ENCODE assay signal across 8 cellular contexts in the genomic region with DNA sequence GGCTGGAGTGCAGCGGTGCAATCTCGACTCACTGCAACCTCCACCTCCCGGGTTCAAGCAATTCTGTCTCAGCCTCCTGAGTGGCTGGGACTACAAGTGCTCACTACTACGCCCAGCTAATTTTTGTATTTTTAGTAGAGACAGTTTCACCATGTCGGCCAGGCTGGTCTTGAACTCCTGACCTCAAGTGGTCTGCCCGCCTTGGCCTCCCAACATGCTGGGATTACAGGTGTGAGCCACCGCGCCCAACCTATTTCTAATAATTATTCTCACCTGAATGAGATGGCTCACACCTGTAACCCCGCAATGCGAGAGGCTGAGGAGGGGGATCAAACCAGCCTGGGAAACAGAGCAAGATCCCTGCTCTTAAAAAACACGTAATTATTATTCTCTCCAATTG. TPM values are rescaled to one million over a fixed set of nuclear protein-coding genes. Genes with fewer than 3 reads are reported as not detected.
DNase-seq lines count a peak whose midpoint lies in the region; ATAC-seq and TF ChIP-seq lines count a peak whose summit lies in the region.
"Not testable (repeated sequence)": the region's sequence is repeated elsewhere in the genome, so short reads cannot be mapped to it uniquely, and the experiment has no call there.

No MANE protein-coding gene starts in this region.

- WGBS in hepatocyte (ENCODE audit: low lambda C conversion rate, missing lambda C conversion rate), result 95% methylated on average over 11 of the region's 11 CpGs

- H3F3A ChIP-seq in SU-DHL-6 (ENCODE audit: insufficient read depth), result not testable (repeated sequence)

- not testable (repeated sequence) for H3K4me1 ChIP-seq in HUES48 (ENCODE audit: control insufficient read depth, insufficient read depth, low read length); effector memory CD4-positive, alpha-beta T cell (ENCODE audit: control insufficient read depth, insufficient read depth, low read length, poor library complexity, severe bottlenecking); hepatocyte (ENCODE audit: insufficient read depth)

- H3K36me3 Mint-ChIP-seq in activated naive CD4-positive, alpha-beta T cell treated with anti-CD3 and anti-CD28 coated beads, Interleukin-2, amount 50 U/mL, for 72 hours, result peaks cover 10 to 12% of the 10 kb centered on the region in 2 donors
- H3K36me3 Mint-ChIP-seq in natural killer cell treated with Interleukin-12 subunit alpha and Interleukin-12 subunit beta and Interleukin-15 and Interleukin-18, amount 100 ng/mL, for 72 hours, result peaks cover 12% of the 10 kb centered on the region
- peaks cover 22 to 25% of the 10 kb centered on the region in 2 donors for H3K36me3 Mint-ChIP-seq in stimulated activated naive B cell treated with anti-CD40 and anti-IgM and Interleukin-4, amounts not matched to agents 10 μg/mL and 1 μg/mL and 100 μg/mL, for 72 hours

- not testable (repeated sequence) for ATAC-seq in activated naive CD4-positive, alpha-beta T cell treated with anti-CD3 and anti-CD28 coated beads, Interleukin-2, amount 50 U/mL, for 72 hours; natural killer cell treated with Interleukin-12 subunit alpha and Interleukin-12 subunit beta and Interleukin-15 and Interleukin-18, amount 100 ng/mL, for 72 hours; stimulated activated naive B cell treated with anti-CD40 and anti-IgM and Interleukin-4, amounts not matched to agents 10 μg/mL and 1 μg/mL and 100 μg/mL, for 72 hours (replicated peaks)

- not testable (repeated sequence) for H3K27me3 Mint-ChIP-seq in natural killer cell treated with Interleukin-12 subunit alpha and Interleukin-12 subunit beta and Interleukin-15 and Interleukin-18, amount 100 ng/mL, for 72 hours; stimulated activated naive B cell treated with anti-CD40 and anti-IgM and Interleukin-4, amounts not matched to agents 10 μg/mL and 1 μg/mL and 100 μg/mL, for 72 hours

- CTCF ChIA-PET in BJ (lab: Yijun Ruan, JAX), result not testable (repeated sequence)

- not testable (repeated sequence) for H3K27ac ChIP-seq in HUES48 (ENCODE audit: low read depth, low read length); SU-DHL-6 (ENCODE audit: low read depth, low read length); effector memory CD4-positive, alpha-beta T cell (ENCODE audit: insufficient read depth, low read length, poor library complexity, severe bottlenecking)
- H3K27ac ChIP-seq in hepatocyte, result peak overlapping the region; percentile 72

- not testable (repeated sequence) for TF ChIP-seq CTCF in BJ (IDR thresholded peaks at IDR 0.05; ENCODE audit: insufficient read depth, low read depth, low read length); SU-DHL-6 (IDR thresholded peaks at IDR 0.05; ENCODE audit: insufficient read depth, low read length, poor library complexity, severe bottlenecking); hepatocyte (IDR thresholded peaks at IDR 0.05; ENCODE audit: poor library complexity)

- not testable (repeated sequence) for H4K20me1 ChIP-seq in SU-DHL-6 (ENCODE audit: low read depth, low read length); hepatocyte (ENCODE audit: insufficient read depth, poor library complexity, severe bottlenecking)

- not testable (repeated sequence) for H3K9me3 ChIP-seq in HUES48 (ENCODE audit: control insufficient read depth, insufficient read depth, low read length); SU-DHL-6 (ENCODE audit: insufficient read depth, low read length); effector memory CD4-positive, alpha-beta T cell (ENCODE audit: control insufficient read depth, low read length); hepatocyte (ENCODE audit: low read depth)

- H3K4me3 Mint-ChIP-seq in natural killer cell treated with Interleukin-12 subunit alpha and Interleukin-12 subunit beta and Interleukin-15 and Interleukin-18, amount 100 ng/mL, for 72 hours, result peak overlapping the region; percentile 77
- H3K4me3 Mint-ChIP-seq in stimulated activated naive B cell treated with anti-CD40 and anti-IgM and Interleukin-4, amounts not matched to agents 10 μg/mL and 1 μg/mL and 100 μg/mL, for 72 hours, result peak overlapping the region; percentile 82 to 90

- H3K4me1 Mint-ChIP-seq in natural killer cell treated with Interleukin-12 subunit alpha and Interleukin-12 subunit beta and Interleukin-15 and Interleukin-18, amount 100 ng/mL, for 72 hours (ENCODE audit: low read depth in 2 of 2), result peaks cover 11 to 19% of the 10 kb centered on the region in 2 donors
- peaks cover 12 to 31% of the 10 kb centered on the region in 2 donors for H3K4me1 Mint-ChIP-seq in stimulated activated naive B cell treated with anti-CD40 and anti-IgM and Interleukin-4, amounts not matched to agents 10 μg/mL and 1 μg/mL and 100 μg/mL, for 72 hours

- POLR2A ChIA-PET in BJ (lab: Charles Lee), result not testable (repeated sequence)

- H3K9me2 ChIP-seq in SU-DHL-6 (replicated peaks; ENCODE audit: insufficient read depth, low read length); hepatocyte (replicated peaks; ENCODE audit: insufficient read depth): not testable (repeated sequence)

- not testable (repeated sequence) for H3K27me3 ChIP-seq in BJ (ENCODE audit: control insufficient read depth, insufficient read depth, low read length); HUES48 (ENCODE audit: control insufficient read depth, insufficient read depth, low read length); SU-DHL-6 (ENCODE audit: low read length); effector memory CD4-positive, alpha-beta T cell (replicated peaks; ENCODE audit: control insufficient read depth, insufficient read depth, low read length, poor library complexity, severe bottlenecking); hepatocyte

- peak overlapping the region; percentile 89 for H3K4me3 ChIP-seq in BJ (ENCODE audit: low read depth, low read length)
- peak overlapping the region; percentile 88 for H3K4me3 ChIP-seq in HUES48 (ENCODE audit: low read depth, low read length)
- H3K4me3 ChIP-seq in SU-DHL-6 (ENCODE audit: insufficient read depth, low read length, poor library complexity, severe bottlenecking), result peak overlapping the region; percentile 74
- H3K4me3 ChIP-seq in effector memory CD4-positive, alpha-beta T cell (ENCODE audit: insufficient read depth, low read depth, low read length, poor library complexity, severe bottlenecking), result peak overlapping the region; percentile 93
- H3K4me3 ChIP-seq in hepatocyte, result peak overlapping the region; percentile 57

- not testable (repeated sequence) for H2AFZ ChIP-seq in SU-DHL-6 (ENCODE audit: low read depth, low read length, severe bottlenecking); hepatocyte

- peak overlapping the region; percentile 78 to 90 for H3K27ac Mint-ChIP-seq in activated naive CD4-positive, alpha-beta T cell treated with anti-CD3 and anti-CD28 coated beads, Interleukin-2, amount 50 U/mL, for 72 hours
- H3K27ac Mint-ChIP-seq in natural killer cell treated with Interleukin-12 subunit alpha and Interleukin-12 subunit beta and Interleukin-15 and Interleukin-18, amount 100 ng/mL, for 72 hours, result peak overlapping the region; percentile 64 to 82
- not testable (repeated sequence) for H3K27ac Mint-ChIP-seq in stimulated activated naive B cell treated with anti-CD40 and anti-IgM and Interleukin-4, amounts not matched to agents 10 μg/mL and 1 μg/mL and 100 μg/mL, for 72 hours

- H3K79me2 ChIP-seq in SU-DHL-6 (ENCODE audit: insufficient read depth, low read length) (peaks cover 13% of the 10 kb centered on the region; the same call in 1 of the 2 replicates), hepatocyte (peaks cover 20% of the 10 kb centered on the region)

- not testable (repeated sequence) for H3K9me3 Mint-ChIP-seq in activated naive CD4-positive, alpha-beta T cell treated with anti-CD3 and anti-CD28 coated beads, Interleukin-2, amount 50 U/mL, for 72 hours; natural killer cell treated with Interleukin-12 subunit alpha and Interleukin-12 subunit beta and Interleukin-15 and Interleukin-18, amount 100 ng/mL, for 72 hours; stimulated activated naive B cell treated with anti-CD40 and anti-IgM and Interleukin-4, amounts not matched to agents 10 μg/mL and 1 μg/mL and 100 μg/mL, for 72 hours

- not testable (repeated sequence) for H3K9ac ChIP-seq in HUES48 (ENCODE audit: low read depth, low read length)
- peak overlapping the region; percentile 87 for H3K9ac ChIP-seq in SU-DHL-6 (ENCODE audit: low read length)

- H3K36me3 ChIP-seq in BJ (ENCODE audit: control insufficient read depth, insufficient read depth, low read length) (peaks cover 20% of the 10 kb centered on the region), HUES48 (ENCODE audit: control insufficient read depth, insufficient read depth, low read length) (peaks cover 24% of the 10 kb centered on the region)
- H3K36me3 ChIP-seq in SU-DHL-6 (ENCODE audit: low read length); hepatocyte (replicated peaks; ENCODE audit: insufficient read depth, low read depth): not testable (repeated sequence)
- peaks cover 33% of the 10 kb centered on the region for H3K36me3 ChIP-seq in effector memory CD4-positive, alpha-beta T cell (ENCODE audit: control insufficient read depth, insufficient read depth, low read length)

- DNase-seq in BJ (ENCODE audit: low read depth); activated naive CD4-positive, alpha-beta T cell treated with anti-CD3 and anti-CD28 coated beads, Interleukin-2, amount 50 U/mL, for 72 hours (ENCODE audit: low spot score in 2 of 2); effector memory CD4-positive, alpha-beta T cell; hepatocyte (ENCODE audit: low spot score); natural killer cell treated with Interleukin-12 subunit alpha and Interleukin-12 subunit beta and Interleukin-15 and Interleukin-18, amount 100 ng/mL, for 72 hours (ENCODE audit: low spot score); stimulated activated naive B cell treated with anti-CD40 and anti-IgM and Interleukin-4, amounts not matched to agents 10 μg/mL and 1 μg/mL and 100 μg/mL, for 72 hours: not testable (repeated sequence)

- H3K4me2 ChIP-seq in SU-DHL-6 (ENCODE audit: low read depth, low read length, poor library complexity, severe bottlenecking) (peak overlapping the region; percentile 94), hepatocyte (peak overlapping the region; percentile 80)

RNA-seq across cellular contexts. Expression of a gene that starts 1.1 kb away (rescaled TPM):
- 49.8 and 68.5 TPM in 2 replicates for polyA plus RNA-seq in BJ (2011; rRNA removed)
- polyA minus RNA-seq in BJ (2011; rRNA and poly(A)+ RNA removed), result 48.9 and 62.5 TPM in 2 replicates
- 10 to 100 TPM; 61.1 to 75.0 TPM for total RNA-seq in activated naive CD4-positive, alpha-beta T cell treated with anti-CD3 and anti-CD28 coated beads, Interleukin-2, amount 50 U/mL, for 72 hours
- 45.9 and 61.2 TPM in 2 replicates for total RNA-seq in hepatocyte
- 44.1 and 53.1 TPM in 2 replicates for polyA plus RNA-seq in hepatocyte
- total RNA-seq in natural killer cell treated with Interleukin-12 subunit alpha and Interleukin-12 subunit beta and Interleukin-15 and Interleukin-18, amount 100 ng/mL, for 72 hours, result 10 to 100 TPM; 70.4 to 99.9 TPM
